Comparison of ENCODE assay signal across 8 cellular contexts in genomic region chr6:141484726-141485125, GRCh38.
DNase-seq lines count a peak whose midpoint lies in the region; ATAC-seq, FAIRE-seq and TF ChIP-seq lines count a peak whose summit lies in the region.

No MANE protein-coding gene starts in this region.

- H3K27me3 Mint-ChIP-seq in activated CD4-positive, alpha-beta T cell treated with anti-CD3 and anti-CD28 coated beads for 36 hours = no peaks in the 10 kb centered on the region
- H3K27me3 Mint-ChIP-seq in nephron progenitor cell (ENCODE audit: low read depth, poor library complexity) = no peaks in the 10 kb centered on the region

- POLR2A ChIA-PET in activated CD4-positive, alpha-beta T cell treated with anti-CD3 and anti-CD28 coated beads for 36 hours (lab: Charles Lee) = no interaction called here

- peak; percentile 71 for ATAC-seq in activated CD4-positive, alpha-beta T cell treated with anti-CD3 and anti-CD28 coated beads for 36 hours
- ATAC-seq in activated naive CD4-positive, alpha-beta T cell treated with anti-CD3 and anti-CD28 coated beads, Interleukin-2, amount 50 U/mL, for 72 hours = peak; percentile 51 to 77
- ATAC-seq in stimulated activated effector memory CD8-positive, alpha-beta T cell treated with anti-CD3 and anti-CD28 coated beads, Interleukin-12 subunit alpha, Interleukin-12 subunit beta, amount 100 ng/mL, for 72 hours = peak; percentile 70

- H3K4me1 Mint-ChIP-seq in activated CD4-positive, alpha-beta T cell treated with anti-CD3 and anti-CD28 coated beads for 36 hours = peaks cover 34% of the 10 kb centered on the region
- H3K4me1 Mint-ChIP-seq in stimulated activated effector memory CD8-positive, alpha-beta T cell treated with anti-CD3 and anti-CD28 coated beads, Interleukin-12 subunit alpha, Interleukin-12 subunit beta, amount 100 ng/mL, for 72 hours = peaks cover 19% of the 10 kb centered on the region
- no peaks in the 10 kb centered on the region for H3K4me1 Mint-ChIP-seq in nephron progenitor cell

- peaks cover 3% of the 10 kb centered on the region for H3K36me3 Mint-ChIP-seq in activated CD4-positive, alpha-beta T cell treated with anti-CD3 and anti-CD28 coated beads for 36 hours (ENCODE audit: low read depth)
- H3K36me3 Mint-ChIP-seq in activated naive CD4-positive, alpha-beta T cell treated with anti-CD3 and anti-CD28 coated beads, Interleukin-2, amount 50 U/mL, for 72 hours = peaks cover 10 to 15% of the 10 kb centered on the region in 2 donors
- peaks cover 4% of the 10 kb centered on the region for H3K36me3 Mint-ChIP-seq in stimulated activated effector memory CD8-positive, alpha-beta T cell treated with anti-CD3 and anti-CD28 coated beads, Interleukin-12 subunit alpha, Interleukin-12 subunit beta, amount 100 ng/mL, for 72 hours
- H3K36me3 Mint-ChIP-seq in nephron progenitor cell (ENCODE audit: low read depth) = no peaks in the 10 kb centered on the region

- no peak overlapping the region for H3K4me3 Mint-ChIP-seq in activated CD4-positive, alpha-beta T cell treated with anti-CD3 and anti-CD28 coated beads for 36 hours
- H3K4me3 Mint-ChIP-seq in stimulated activated effector memory CD8-positive, alpha-beta T cell treated with anti-CD3 and anti-CD28 coated beads, Interleukin-12 subunit alpha, Interleukin-12 subunit beta, amount 100 ng/mL, for 72 hours = peak overlapping the region; percentile 75
- no peak overlapping the region for H3K4me3 Mint-ChIP-seq in nephron progenitor cell

- intact Hi-C loops in activated CD4-positive, alpha-beta T cell treated with anti-CD3 and anti-CD28 coated beads for 36 hours (cut with DNase I, micrococcal nuclease) = loop anchor here in 1 of 2 experiments (5.0 kb wide), 2 partner anchors 78 to 177 kb away; no protein-coding TSS in a partner anchor

- peak; percentile 75 for FAIRE-seq in H54 (lab: Jason Lieb, UNC)

- no peak for TF ChIP-seq POLR2A in H54 (IDR thresholded peaks at IDR 0.05; ENCODE audit: low read depth, low read length)

- peak overlapping the region; percentile 93 for H3K27ac Mint-ChIP-seq in activated CD4-positive, alpha-beta T cell treated with anti-CD3 and anti-CD28 coated beads for 36 hours
- peak overlapping the region; percentile 44 to 94 for H3K27ac Mint-ChIP-seq in activated naive CD4-positive, alpha-beta T cell treated with anti-CD3 and anti-CD28 coated beads, Interleukin-2, amount 50 U/mL, for 72 hours
- peak overlapping the region; percentile 95 for H3K27ac Mint-ChIP-seq in stimulated activated effector memory CD8-positive, alpha-beta T cell treated with anti-CD3 and anti-CD28 coated beads, Interleukin-12 subunit alpha, Interleukin-12 subunit beta, amount 100 ng/mL, for 72 hours
- no peak overlapping the region for H3K27ac Mint-ChIP-seq in nephron progenitor cell

- CTCF ChIA-PET in activated CD4-positive, alpha-beta T cell treated with anti-CD3 and anti-CD28 coated beads for 36 hours (lab: Charles Lee) = interaction anchor here (1.0 to 2.4 kb wide), 3 partner anchors 11 to 182 kb away, joined by 3 to 14 read pairs (median 4); no protein-coding TSS in a partner anchor

- DNase-seq in activated CD4-positive, alpha-beta T cell treated with anti-CD3 and anti-CD28 coated beads for 36 hours = peak; percentile 41
- no peak for DNase-seq in activated CD4-positive, alpha-beta T cell treated with anti-CD3 and anti-CD28 coated beads, Interleukin-2, amount 50 U/mL, for 1 hour
- DNase-seq in H54 (ENCODE audit: insufficient read length, low spot score) (no peak), Kasumi-1 (lab: John Stamatoyannopoulos, UW) (peak; percentile 68 to 72), nephron progenitor cell (no peak), NCI-H187 (lab: John Stamatoyannopoulos, UW) (no peak)
- no peak for DNase-seq in activated naive CD4-positive, alpha-beta T cell treated with anti-CD3 and anti-CD28 coated beads, Interleukin-2, amount 50 U/mL, for 72 hours (ENCODE audit: low spot score in 2 of 2)
- DNase-seq in stimulated activated effector memory CD8-positive, alpha-beta T cell treated with anti-CD3 and anti-CD28 coated beads, Interleukin-12 subunit alpha, Interleukin-12 subunit beta, amount 100 ng/mL, for 72 hours (ENCODE audit: low spot score in 2 of 2) = peak in 1 of 2 donors; percentile 52

- no peak for TF ChIP-seq CTCF in nephron progenitor cell (IDR thresholded peaks at IDR 0.05)

- peaks cover 3% of the 10 kb centered on the region for H3K9me3 Mint-ChIP-seq in activated CD4-positive, alpha-beta T cell treated with anti-CD3 and anti-CD28 coated beads for 36 hours (ENCODE audit: low read depth)
- peaks cover 6 to 12% of the 10 kb centered on the region in 2 donors for H3K9me3 Mint-ChIP-seq in activated naive CD4-positive, alpha-beta T cell treated with anti-CD3 and anti-CD28 coated beads, Interleukin-2, amount 50 U/mL, for 72 hours
- H3K9me3 Mint-ChIP-seq in stimulated activated effector memory CD8-positive, alpha-beta T cell treated with anti-CD3 and anti-CD28 coated beads, Interleukin-12 subunit alpha, Interleukin-12 subunit beta, amount 100 ng/mL, for 72 hours = no peaks in the 10 kb centered on the region
- H3K9me3 Mint-ChIP-seq in nephron progenitor cell = no peaks in the 10 kb centered on the region

Comparison
In these comparisons a context has a peak if more than half of its experiments do, and no peak if none do; other contexts are left out.
1. DNase-seq: peak in activated CD4-positive, alpha-beta T cell treated with anti-CD3 and anti-CD28 coated beads for 36 hours (single experiment) and Kasumi-1 (2 of 2); none in activated CD4-positive, alpha-beta T cell treated with anti-CD3 and anti-CD28 coated beads, Interleukin-2, amount 50 U/mL, for 1 hour (single experiment), H54 (single experiment), activated naive CD4-positive, alpha-beta T cell treated with anti-CD3 and anti-CD28 coated beads, Interleukin-2, amount 50 U/mL, for 72 hours (0 of 2), nephron progenitor cell (single experiment) and NCI-H187 (0 of 2).
2. Peak in every context shown above with its lines, with median percentiles within 50 percentile points of each other: ATAC-seq.